Comparison of ENCODE assay signal across 8 cellular contexts in the genomic region with DNA sequence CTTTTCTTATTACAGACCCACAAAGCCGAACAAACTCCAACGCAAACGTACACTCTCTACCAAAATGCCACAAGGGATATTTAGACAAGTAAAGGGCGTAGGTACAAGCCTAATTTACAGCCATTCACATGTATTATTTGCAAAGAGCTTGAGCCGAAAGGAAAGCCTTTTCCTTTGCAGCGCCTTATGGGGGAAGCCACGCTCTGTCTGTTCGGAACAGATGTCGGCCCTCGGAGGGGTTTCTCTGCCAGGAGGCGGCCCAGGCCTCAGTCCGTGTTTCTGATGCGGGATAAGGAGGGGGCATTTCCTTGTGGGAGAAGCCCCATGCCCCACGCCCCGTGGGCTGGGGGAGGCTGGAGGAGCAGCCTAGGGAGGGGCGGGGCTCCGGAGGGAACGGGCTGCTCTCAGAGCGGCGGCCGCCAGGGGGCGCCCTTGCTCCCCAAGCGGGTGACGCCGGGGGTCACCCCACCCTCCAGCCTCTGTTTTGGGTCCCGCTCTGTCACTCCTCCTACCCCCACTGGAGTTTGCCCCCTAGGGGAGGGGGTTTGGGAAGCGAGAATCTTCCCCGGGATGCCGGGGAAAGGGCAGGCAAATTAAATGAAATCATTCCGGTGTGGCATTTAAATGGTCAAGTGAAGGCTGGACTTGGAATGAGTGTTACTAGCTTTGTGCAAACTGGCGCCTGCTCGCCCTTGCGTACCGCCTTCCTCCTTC. TPM values are rescaled to one million over a fixed set of nuclear protein-coding genes. Genes with fewer than 3 reads are reported as not detected.
DNase-seq lines count a peak whose midpoint lies in the region; ATAC-seq and TF ChIP-seq lines count a peak whose summit lies in the region.

No MANE protein-coding gene starts in this region.

- H3K4me1 Mint-ChIP-seq in activated naive CD4-positive, alpha-beta T cell treated with anti-CD3 and anti-CD28 coated beads, Interleukin-2, amount 10 ng/mL, durations not matched to agents 7 days and 5 days = peaks cover 14% of the 10 kb centered on the region
- H3K4me1 Mint-ChIP-seq in glutamatergic neuron (ENCODE audit: low read depth, unreplicated experiment) = peaks cover 27% of the 10 kb centered on the region

- no peak overlapping the region for H3K27ac Mint-ChIP-seq in activated naive CD4-positive, alpha-beta T cell treated with anti-CD3 and anti-CD28 coated beads, Interleukin-2, amount 10 ng/mL, durations not matched to agents 7 days and 5 days
- peak overlapping the region; percentile 78 for H3K27ac Mint-ChIP-seq in glutamatergic neuron (ENCODE audit: unreplicated experiment)

- H3K36me3 Mint-ChIP-seq in activated naive CD4-positive, alpha-beta T cell treated with anti-CD3 and anti-CD28 coated beads, Interleukin-2, amount 10 ng/mL, durations not matched to agents 7 days and 5 days = no peaks in the 10 kb centered on the region
- no peaks in the 10 kb centered on the region for H3K36me3 Mint-ChIP-seq in glutamatergic neuron (ENCODE audit: unreplicated experiment)

- H3K9me3 ChIP-seq in SK-N-MC (ENCODE audit: low read depth, low read length) = no peaks in the 10 kb centered on the region

- TF ChIP-seq CTCF in glutamatergic neuron (IDR thresholded peaks at IDR 0.05; ENCODE audit: partially characterized antibody, unreplicated experiment) (peak; percentile 100), omental fat pad (IDR thresholded peaks at IDR 0.05) (peak in 2 of 3 donors; percentile 23 to 55)

- H3K4me3 Mint-ChIP-seq in activated naive CD4-positive, alpha-beta T cell treated with anti-CD3 and anti-CD28 coated beads, Interleukin-2, amount 10 ng/mL, durations not matched to agents 7 days and 5 days = peak overlapping the region; percentile 29
- H3K4me3 Mint-ChIP-seq in glutamatergic neuron (ENCODE audit: unreplicated experiment) = peak overlapping the region; percentile 80

- H3K4me3 ChIP-seq in SK-N-MC = peak overlapping the region; percentile 76

- DNase-seq in AG20443 (ENCODE audit: low spot score) = peak; percentile 90
- peak; percentile 59 for DNase-seq in GM19238 (ENCODE audit: insufficient read length, low spot score)
- DNase-seq in SK-N-MC (ENCODE audit: low read depth, low spot score) = no peak
- peak; percentile 67 for DNase-seq in activated naive CD4-positive, alpha-beta T cell treated with anti-CD3 and anti-CD28 coated beads, Interleukin-2, amount 10 ng/mL, durations not matched to agents 7 days and 5 days
- DNase-seq in glutamatergic neuron = peak; percentile 85
- peak; percentile 39 for DNase-seq in omental fat pad (ENCODE audit: low spot score)

- no peaks in the 10 kb centered on the region for H3K36me3 ChIP-seq in SK-N-MC (ENCODE audit: insufficient read depth, low read length)

- peaks cover 55% of the 10 kb centered on the region for H3K27me3 Mint-ChIP-seq in activated naive CD4-positive, alpha-beta T cell treated with anti-CD3 and anti-CD28 coated beads, Interleukin-2, amount 10 ng/mL, durations not matched to agents 7 days and 5 days
- H3K27me3 Mint-ChIP-seq in glutamatergic neuron (ENCODE audit: unreplicated experiment) = peaks cover 2% of the 10 kb centered on the region

- no peaks in the 10 kb centered on the region for H3K9me3 Mint-ChIP-seq in activated naive CD4-positive, alpha-beta T cell treated with anti-CD3 and anti-CD28 coated beads, Interleukin-2, amount 10 ng/mL, durations not matched to agents 7 days and 5 days
- no peaks in the 10 kb centered on the region for H3K9me3 Mint-ChIP-seq in glutamatergic neuron (ENCODE audit: unreplicated experiment)

- ATAC-seq in HG03457 (IDR thresholded peaks at IDR 0.05; ENCODE audit: unreplicated experiment) = peak; percentile 59
- peak; percentile 94 for ATAC-seq in omental fat pad (ENCODE audit: low FRiP score)

- CTCF ChIA-PET in activated naive CD4-positive, alpha-beta T cell treated with anti-CD3 and anti-CD28 coated beads, Interleukin-2, amount 10 ng/mL, durations not matched to agents 7 days and 5 days (lab: Charles Lee) = interaction anchor here (0.7 to 2.2 kb wide), 9 partner anchors 13 to 106 kb away, joined by 3 to 8 read pairs (median 3); no protein-coding TSS in a partner anchor

- no peak overlapping the region for H3K9ac ChIP-seq in SK-N-MC (ENCODE audit: insufficient read length)

- no peak overlapping the region for H3K27ac ChIP-seq in SK-N-MC
- H3K27ac ChIP-seq in temporal lobe (ENCODE audit: low read depth, low read length) = peak overlapping the region; percentile 48

RNA-seq across cellular contexts. Expression of a gene that starts 2.9 kb away (rescaled TPM):
- not detected for total RNA-seq in glutamatergic neuron (ENCODE audit: unreplicated experiment)
- 1 to 10 TPM in 1 of 4 donors, under 1 TPM in 3; 0.16 to 1.2 (median 0.55) TPM for total RNA-seq in omental fat pad
- 7.1 TPM for total RNA-seq in temporal lobe
